ENCODE assay signal across 14 cellular contexts in the genomic region with DNA sequence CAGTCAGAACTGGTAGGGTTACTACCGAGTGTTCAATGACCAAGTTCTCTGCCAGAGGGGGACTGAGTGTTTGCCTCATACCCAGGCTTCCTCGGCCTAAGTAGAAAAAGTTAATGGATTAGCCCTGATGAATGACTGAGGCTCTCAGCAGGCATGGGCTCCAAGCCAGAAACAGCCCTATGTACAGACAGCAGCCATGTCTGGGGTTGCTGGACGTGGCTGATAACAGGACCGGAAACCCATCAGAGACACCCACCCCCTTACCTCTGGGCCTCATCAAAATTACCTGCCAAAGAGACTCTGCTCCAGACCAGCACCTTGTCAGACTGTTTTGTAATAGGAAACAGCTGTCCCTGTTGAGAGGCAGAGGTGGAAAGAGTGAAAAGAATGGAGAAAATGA.
DNase-seq lines count a peak whose midpoint lies in the region; ATAC-seq and TF ChIP-seq lines count a peak whose summit lies in the region.
"Had no signal": no experiment of that assay in that cellular context is flagged by ENCODE, and none has a peak within 500 bp of the region (broad histone marks: within the 10 kb centered on the region; RNA-seq: fewer than 3 reads in every experiment).

No MANE protein-coding gene starts in this region.

- peak overlapping the region; percentile 59 for H3K4me2 ChIP-seq in Loucy (ENCODE audit: low read depth, low read length, poor library complexity, severe bottlenecking)

- intact Hi-C loops in esophagus muscularis mucosa (cut with DNase I) = no loop called here

- H4K20me1 ChIP-seq in Loucy (ENCODE audit: insufficient read depth, low read length, poor library complexity, severe bottlenecking) = no peaks in the 10 kb centered on the region

- TF ChIP-seq CTCF in Loucy (conservative IDR thresholded peaks at IDR 0.05; ENCODE audit: low read length) (no peak), esophagus muscularis mucosa (IDR thresholded peaks at IDR 0.05) (no peak), retinal pigment epithelial cell (conservative IDR thresholded peaks at IDR 0.05; ENCODE audit: low read depth, low read length) (no peak)

- TF ChIP-seq EP300 in esophagus muscularis mucosa (IDR thresholded peaks at IDR 0.05) = no peak

- DNase-seq in NCI-H82 treated with DMSO at 0.1 percent for 48 hours (lab: John Stamatoyannopoulos, UW; ENCODE audit: unreplicated experiment) (peak; percentile 30), esophagus muscularis mucosa (ENCODE audit: extremely low spot score) (no peak), retinal pigment epithelial cell (ENCODE audit: low read depth) (peak; percentile 37), GOT3 (lab: John Stamatoyannopoulos, UW) (no peak)
- DNase-seq: activated CD8-positive, alpha-beta memory T cell treated with anti-CD3 and anti-CD28 coated beads, Interleukin-2, amount 50 U/mL, for 48 hours; effector memory CD8-positive, alpha-beta T cell; mammary epithelial cell; NCI-H2171 treated with DMSO at 0.1 percent for 48 hours; posterior cingulate gyrus; stimulated activated CD4-positive, alpha-beta T cell treated with anti-CD3 and anti-CD28 coated beads, Interleukin-4, amount 100 ng/mL, for 4 hours had no signal

- ATAC-seq in GM18873 (IDR thresholded peaks at IDR 0.05; ENCODE audit: low FRiP score, unreplicated experiment) (no peak), GM21381 (IDR thresholded peaks at IDR 0.05; ENCODE audit: unreplicated experiment) (no peak)
- ATAC-seq: effector memory CD8-positive, alpha-beta T cell; HCT116 had no signal

- no peaks in the 10 kb centered on the region for H3K27me3 ChIP-seq in Loucy (ENCODE audit: insufficient read depth, low read length, poor library complexity, severe bottlenecking)
- no peaks in the 10 kb centered on the region for H3K27me3 ChIP-seq in esophagus muscularis mucosa

- H3K79me2 ChIP-seq in Loucy (ENCODE audit: insufficient read depth, low read length) = no peaks in the 10 kb centered on the region

- H3K9me2 ChIP-seq in Loucy (replicated peaks; ENCODE audit: low read depth, low read length) = no peaks in the 10 kb centered on the region

- peak overlapping the region; percentile 12 for H3K9ac ChIP-seq in Loucy (ENCODE audit: low read depth, low read length, poor library complexity, severe bottlenecking)

- H2AFZ ChIP-seq in Loucy (ENCODE audit: low read length) = no peak overlapping the region

- no peak for TF ChIP-seq POLR2A in esophagus muscularis mucosa (IDR thresholded peaks at IDR 0.05; ENCODE audit: low read depth)

- H3K4me3 ChIP-seq in Loucy (ENCODE audit: low read length, poor library complexity, severe bottlenecking) (peak overlapping the region; percentile 21), esophagus muscularis mucosa (no peak overlapping the region), retinal pigment epithelial cell (ENCODE audit: low read length) (no peak overlapping the region)

- peak overlapping the region; percentile 15 to 50 (median 36) for H3K27ac ChIP-seq in esophagus muscularis mucosa (replicated peaks in 1 of 4)

- H3K4me1 ChIP-seq in Loucy (ENCODE audit: insufficient read depth, low read length, poor library complexity, severe bottlenecking) = peaks cover 52% of the 10 kb centered on the region
- H3K4me1 ChIP-seq in esophagus muscularis mucosa = peaks cover 0 to 23% (median 22%) of the 10 kb centered on the region in 4 donors

- H3K36me3 ChIP-seq in Loucy (ENCODE audit: insufficient read depth, low read length) (no peaks in the 10 kb centered on the region), esophagus muscularis mucosa (no peaks in the 10 kb centered on the region)

- no peaks in the 10 kb centered on the region for H3F3A ChIP-seq in Loucy (ENCODE audit: low read depth)

- WGBS in esophagus muscularis mucosa = 36% methylated on average over 4 of the region's 4 CpGs

- H3K9me3 ChIP-seq in Loucy (ENCODE audit: insufficient read depth, low read depth, low read length) = no peaks in the 10 kb centered on the region
- no peaks in the 10 kb centered on the region for H3K9me3 ChIP-seq in esophagus muscularis mucosa

Comparison
In these comparisons a context has a peak if more than half of its experiments do, and no peak if none do; other contexts are left out.
1. DNase-seq: peak in NCI-H82 treated with DMSO at 0.1 percent for 48 hours (single experiment) and retinal pigment epithelial cell (single experiment); none in esophagus muscularis mucosa (single experiment) and GOT3 (single experiment).